1 cellular context compared by ENCODE assay signal in genomic region chr20:17749979-17750721, GRCh38.
TF ChIP-seq lines count a peak whose summit lies in the region.

No MANE protein-coding gene starts in this region.

TF ChIP-seq in HepG2, 621 proteins besides CTCF, POLR2A, EP300 and RAD21 (continued from another document and continues in another):
- TF ChIP-seq ATRX (CRISPR knock-in tag; IDR thresholded peaks at IDR 0.05; ENCODE audit: borderline replicate concordance) (no peak), NCOA5 (CRISPR knock-in tag; IDR thresholded peaks at IDR 0.05) (no peak), KAT7 (CRISPR knock-in tag; IDR thresholded peaks at IDR 0.05; ENCODE audit: borderline replicate concordance) (0 out of 2 replicates have a peak, but pooled peaks have one; percentile 42), MTF2 (CRISPR knock-in tag; IDR thresholded peaks at IDR 0.05; ENCODE audit: borderline replicate concordance) (no peak), NFYB (CRISPR knock-in tag; IDR thresholded peaks at IDR 0.05) (peak; percentile 43; the same call in 1 of the 2 replicates), TBX3 (IDR thresholded peaks at IDR 0.05; ENCODE audit: borderline replicate concordance) (no peak), SOX6 (IDR thresholded peaks at IDR 0.05) (no peak), SOX6 (CRISPR knock-in tag; IDR thresholded peaks at IDR 0.05) (peak; percentile 53; the same call in 1 of the 2 replicates), TIGD3 (CRISPR knock-in tag; IDR thresholded peaks at IDR 0.05; ENCODE audit: borderline replicate concordance) (no peak), ZNF431 (CRISPR knock-in tag; IDR thresholded peaks at IDR 0.05; ENCODE audit: borderline replicate concordance, low read depth) (no peak), ZNF362 (CRISPR knock-in tag; IDR thresholded peaks at IDR 0.05; ENCODE audit: borderline replicate concordance) (no peak), CCDC6 (CRISPR knock-in tag; IDR thresholded peaks at IDR 0.05) (no peak), ZSCAN25 (CRISPR knock-in tag; IDR thresholded peaks at IDR 0.05) (peak; percentile 61; the same call in 1 of the 2 replicates), ZNF512 (CRISPR knock-in tag; IDR thresholded peaks at IDR 0.05) (peak; percentile 52; the same call in 1 of the 2 replicates), ZNF883 (CRISPR knock-in tag; IDR thresholded peaks at IDR 0.05; ENCODE audit: not compliant biosample characterization) (no peak), ZSCAN30 (CRISPR knock-in tag; IDR thresholded peaks at IDR 0.05) (no peak), ZBTB25 (CRISPR knock-in tag; IDR thresholded peaks at IDR 0.05) (no peak), TFDP1 (CRISPR knock-in tag; IDR thresholded peaks at IDR 0.05; ENCODE audit: borderline replicate concordance) (no peak), ZBED4 (CRISPR knock-in tag; IDR thresholded peaks at IDR 0.05; ENCODE audit: borderline replicate concordance) (0 out of 2 replicates have a peak, but pooled peaks have one; percentile 43), SNAPC2 (CRISPR knock-in tag; IDR thresholded peaks at IDR 0.05) (no peak), EED (CRISPR knock-in tag; IDR thresholded peaks at IDR 0.05) (peak; percentile 30; the same call in 1 of the 2 replicates), SKI (IDR thresholded peaks at IDR 0.05; ENCODE audit: partially characterized antibody) (no peak), RFXANK (CRISPR knock-in tag; IDR thresholded peaks at IDR 0.05) (no peak), EZH2 (conservative IDR thresholded peaks at IDR 0.05; ENCODE audit: low read depth, low read length) (no peak), XRCC5 (optimal IDR thresholded peaks at IDR 0.05; ENCODE audit: low read length) (no peak), KAT2B (IDR thresholded peaks at IDR 0.05; ENCODE audit: borderline replicate concordance, low read depth, low read length) (no peak), ZNF563 (CRISPR knock-in tag; IDR thresholded peaks at IDR 0.05) (peak; percentile 56; the same call in 1 of the 2 replicates), ZNF292 (CRISPR knock-in tag; IDR thresholded peaks at IDR 0.05; ENCODE audit: borderline replicate concordance, low read depth) (peak; percentile 81; the same call in 1 of the 2 replicates), ZUFSP (CRISPR knock-in tag; IDR thresholded peaks at IDR 0.05; ENCODE audit: borderline replicate concordance) (no peak), ZNF597 (CRISPR knock-in tag; IDR thresholded peaks at IDR 0.05) (no peak), JDP2 (CRISPR knock-in tag; IDR thresholded peaks at IDR 0.05; ENCODE audit: borderline replicate concordance) (no peak), RORA (CRISPR knock-in tag; IDR thresholded peaks at IDR 0.05) (no peak), ZNF251 (CRISPR knock-in tag; IDR thresholded peaks at IDR 0.05) (no peak), GRHL1 (CRISPR knock-in tag; conservative IDR thresholded peaks at IDR 0.05) (no peak), ZNF12 (CRISPR knock-in tag; IDR thresholded peaks at IDR 0.05) (no peak), ZNF850 (CRISPR knock-in tag; conservative IDR thresholded peaks at IDR 0.05) (no peak), ZNF737 (CRISPR knock-in tag; IDR thresholded peaks at IDR 0.05; ENCODE audit: borderline replicate concordance) (no peak), TERF1 (CRISPR knock-in tag; IDR thresholded peaks at IDR 0.05) (no peak), DDIT3 (CRISPR knock-in tag; IDR thresholded peaks at IDR 0.05) (no peak), ZBTB10 (CRISPR knock-in tag; IDR thresholded peaks at IDR 0.05; ENCODE audit: borderline replicate concordance) (no peak), MED8 (CRISPR knock-in tag; IDR thresholded peaks at IDR 0.05; ENCODE audit: insufficient replicate concordance) (no peak), ZNF484 (CRISPR knock-in tag; IDR thresholded peaks at IDR 0.05; ENCODE audit: borderline replicate concordance, low read depth) (no peak), SMAD1 (CRISPR knock-in tag; IDR thresholded peaks at IDR 0.05; ENCODE audit: borderline replicate concordance, low read depth) (0 out of 2 replicates have a peak, but pooled peaks have one; percentile 21)
